In the genomic region with DNA sequence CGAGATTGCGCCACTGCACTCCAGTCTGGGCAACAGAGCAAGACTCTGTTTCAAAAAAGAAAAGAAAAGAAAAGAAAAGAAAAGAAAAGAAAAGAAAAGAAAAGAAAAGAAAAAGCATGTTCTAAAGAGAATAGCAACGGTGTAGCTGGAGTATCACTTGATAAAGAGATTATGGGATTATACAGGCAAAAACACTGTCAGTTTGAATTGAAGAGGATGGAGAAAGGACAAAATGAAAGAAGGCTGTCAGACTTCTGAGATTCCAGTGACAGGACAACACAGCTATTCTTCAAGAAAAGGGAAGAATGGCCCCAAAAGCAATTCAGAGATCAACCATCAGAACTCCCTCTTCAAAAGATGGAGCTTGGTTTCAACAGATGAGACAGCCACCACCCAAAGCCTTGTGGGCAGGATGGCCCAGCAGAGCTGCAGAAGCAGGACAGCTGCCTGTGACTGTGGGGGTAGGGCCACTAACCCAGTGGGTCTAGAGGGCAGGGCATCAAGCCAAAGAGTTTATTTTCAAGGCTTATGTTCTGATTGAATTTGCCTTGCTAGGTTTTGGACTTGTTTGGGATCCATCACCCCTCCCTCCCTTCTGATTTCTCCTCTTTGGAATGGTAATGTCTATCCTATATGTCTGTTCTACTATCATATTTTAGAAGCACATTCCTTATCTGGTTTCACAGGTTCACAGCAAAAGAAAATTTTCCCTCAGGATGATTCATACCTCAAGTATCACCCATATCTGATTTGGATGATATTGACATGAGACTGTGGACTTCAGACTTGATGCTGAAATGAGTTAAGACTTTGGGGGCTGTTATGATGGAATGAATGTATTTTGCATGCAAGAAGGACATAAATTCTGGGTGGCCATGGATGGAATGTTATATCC, we compare ENCODE assay signal across 14 cellular contexts. TPM values are rescaled to one million over a fixed set of nuclear protein-coding genes. Genes with fewer than 3 reads are reported as not detected.
DNase-seq lines count a peak whose midpoint lies in the region; ATAC-seq and TF ChIP-seq lines count a peak whose summit lies in the region.
"Had no signal": no experiment of that assay in that cellular context is flagged by ENCODE, and none has a peak within 500 bp of the region (broad histone marks: within the 10 kb centered on the region; RNA-seq: fewer than 3 reads in every experiment).

No MANE protein-coding gene starts in this region.

- TF ChIP-seq CTCF in SK-N-SH (IDR thresholded peaks at IDR 0.05) (no peak), epithelial cell of esophagus (IDR thresholded peaks at IDR 0.05; ENCODE audit: insufficient read depth, low read depth, low read length, missing control alignments) (no peak), dorsolateral prefrontal cortex (IDR thresholded peaks at IDR 0.05 in 54 of 56, conservative IDR thresholded peaks at IDR 0.05 in 2 of 56; ENCODE audit: low read depth in 1 of 56, partially characterized antibody in 56 of 56) (no peak)

- TF ChIP-seq EP300 in SK-N-SH (IDR thresholded peaks at IDR 0.05; ENCODE audit: borderline replicate concordance in 1 of 2, low read depth in 1 of 2, low read length in 1 of 2), result peak in 1 of 2 experiments; percentile 14; a peak in 1 of 4 replicates

- WGBS in SK-N-SH (ENCODE audit: low lambda C conversion rate), result 93% methylated on average over 3 of the region's 3 CpGs

- H3K9me3 ChIP-seq in SK-N-SH, result 0 out of 2 replicates have a peak, but pooled peaks cover 4% of the 10 kb centered on the region

- POLR2A ChIA-PET in SK-N-SH (lab: Yijun Ruan, JAX), result no interaction called here

- no peak overlapping the region for H2AFZ ChIP-seq in SK-N-SH (ENCODE audit: low read depth)

- peaks cover 0 to 11% of the 10 kb centered on the region in 2 experiments; a peak in 3 of 4 replicates for H3K4me1 ChIP-seq in SK-N-SH (ENCODE audit: control insufficient read depth in 1 of 2, insufficient read depth in 2 of 2, low read depth in 1 of 2, low read length in 1 of 2)

- H3K79me2 ChIP-seq in SK-N-SH (ENCODE audit: insufficient read depth), result peaks cover 94% of the 10 kb centered on the region

- CTCF ChIA-PET in SK-N-SH (lab: Yijun Ruan, JAX), result no interaction called here

- DNase-seq in stimulated activated CD4-positive, alpha-beta T cell treated with anti-CD3 and anti-CD28 coated beads, Interleukin-15, amount 100 ng/mL, for 24 hours, result peak; percentile 53
- DNase-seq in stimulated activated CD4-positive, alpha-beta T cell treated with anti-CD3 and anti-CD28 coated beads, Interleukin-12 subunit alpha, Interleukin-12 subunit beta, amount 100 ng/mL, for 4 hours, result no peak
- DNase-seq in SK-N-SH (no peak), epithelial cell of esophagus (ENCODE audit: low read depth) (peak; percentile 20), RPMI8226 (no peak), dorsolateral prefrontal cortex (no peak)
- DNase-seq: activated CD4-positive, alpha-beta T cell treated with anti-CD3 and anti-CD28 coated beads, Interleukin-2, amount 50 U/mL, for 4 hours; Calu3; left ventricle myocardium superior; NCI-H2081 treated with DMSO at 0.1 percent for 48 hours; posterior cingulate gyrus; SHP77 treated with DMSO at 0.1 percent for 48 hours had no signal

- no peak overlapping the region for H3K9ac ChIP-seq in SK-N-SH

- H3F3A ChIP-seq in SK-N-SH (replicated peaks; ENCODE audit: insufficient read depth), result peaks cover 17% of the 10 kb centered on the region

- intact Hi-C loops in dorsolateral prefrontal cortex (cut with DNase I), result no loop called here

- H3K27me3 ChIP-seq in SK-N-SH (ENCODE audit: insufficient read depth) (no peaks in the 10 kb centered on the region), dorsolateral prefrontal cortex (no peaks in the 10 kb centered on the region)

- H3K4me3 ChIP-seq in SK-N-SH (ENCODE audit: low read depth in 2 of 2, low read length in 1 of 2) (no peak overlapping the region), epithelial cell of esophagus (ENCODE audit: low read length) (no peak overlapping the region), dorsolateral prefrontal cortex (no peak overlapping the region)

- ATAC-seq in GM21576 (IDR thresholded peaks at IDR 0.05; ENCODE audit: unreplicated experiment) (no peak), GM18868 (IDR thresholded peaks at IDR 0.05; ENCODE audit: unreplicated experiment) (no peak)
- ATAC-seq: left ventricle myocardium superior had no signal

- peaks cover 13 to 53% of the 10 kb centered on the region in 2 experiments for H3K36me3 ChIP-seq in SK-N-SH (replicated peaks in 1 of 2; ENCODE audit: control insufficient read depth in 1 of 2, insufficient read depth in 2 of 2, low read length in 1 of 2)

- H3K9me2 ChIP-seq in SK-N-SH, result no peaks in the 10 kb centered on the region

- H3K27ac ChIP-seq in SK-N-SH (ENCODE audit: low read depth in 2 of 2, low read length in 1 of 2), result peak overlapping the region in 1 of 2 experiments; percentile 52; a peak in 2 of 4 replicates
- H3K27ac ChIP-seq in dorsolateral prefrontal cortex, result peak overlapping the region in 8 of 59 donors; percentile 6 to 50 (median 20)

- no peaks in the 10 kb centered on the region for H4K20me1 ChIP-seq in SK-N-SH (ENCODE audit: insufficient read depth)

- TF ChIP-seq RAD21 in SK-N-SH (IDR thresholded peaks at IDR 0.05; ENCODE audit: low read length), result no peak

- H3K4me2 ChIP-seq in SK-N-SH, result peak overlapping the region; percentile 38; the same call in 1 of the 2 replicates

TF ChIP-seq in SK-N-SH, 30 proteins besides CTCF, POLR2A, EP300 and RAD21:
- TF ChIP-seq MXI1 (IDR thresholded peaks at IDR 0.05; ENCODE audit: low read depth, low read length) (no peak), ELF1 (IDR thresholded peaks at IDR 0.05) (no peak), MEF2A (IDR thresholded peaks at IDR 0.05; ENCODE audit: borderline replicate concordance, low read depth) (no peak), TEAD4 (IDR thresholded peaks at IDR 0.05; ENCODE audit: borderline replicate concordance, insufficient read depth) (no peak), JUND (IDR thresholded peaks at IDR 0.05) (peak; percentile 75), FOXM1 (IDR thresholded peaks at IDR 0.05; ENCODE audit: low read depth) (no peak), TCF12 (IDR thresholded peaks at IDR 0.05) (peak; percentile 62; the same call in 1 of the 2 replicates), RCOR1 (IDR thresholded peaks at IDR 0.05; ENCODE audit: low read length) (no peak), RXRA (IDR thresholded peaks at IDR 0.05; ENCODE audit: borderline replicate concordance, low read depth) (no peak), RFX5 (IDR thresholded peaks at IDR 0.05; ENCODE audit: low read length) (no peak), FOSL2 (IDR thresholded peaks at IDR 0.05; ENCODE audit: borderline replicate concordance, low read depth) (peak; percentile 53), CHD2 (IDR thresholded peaks at IDR 0.05; ENCODE audit: low read length, partially characterized antibody) (no peak)
- TF ChIP-seq, protein P1, sequence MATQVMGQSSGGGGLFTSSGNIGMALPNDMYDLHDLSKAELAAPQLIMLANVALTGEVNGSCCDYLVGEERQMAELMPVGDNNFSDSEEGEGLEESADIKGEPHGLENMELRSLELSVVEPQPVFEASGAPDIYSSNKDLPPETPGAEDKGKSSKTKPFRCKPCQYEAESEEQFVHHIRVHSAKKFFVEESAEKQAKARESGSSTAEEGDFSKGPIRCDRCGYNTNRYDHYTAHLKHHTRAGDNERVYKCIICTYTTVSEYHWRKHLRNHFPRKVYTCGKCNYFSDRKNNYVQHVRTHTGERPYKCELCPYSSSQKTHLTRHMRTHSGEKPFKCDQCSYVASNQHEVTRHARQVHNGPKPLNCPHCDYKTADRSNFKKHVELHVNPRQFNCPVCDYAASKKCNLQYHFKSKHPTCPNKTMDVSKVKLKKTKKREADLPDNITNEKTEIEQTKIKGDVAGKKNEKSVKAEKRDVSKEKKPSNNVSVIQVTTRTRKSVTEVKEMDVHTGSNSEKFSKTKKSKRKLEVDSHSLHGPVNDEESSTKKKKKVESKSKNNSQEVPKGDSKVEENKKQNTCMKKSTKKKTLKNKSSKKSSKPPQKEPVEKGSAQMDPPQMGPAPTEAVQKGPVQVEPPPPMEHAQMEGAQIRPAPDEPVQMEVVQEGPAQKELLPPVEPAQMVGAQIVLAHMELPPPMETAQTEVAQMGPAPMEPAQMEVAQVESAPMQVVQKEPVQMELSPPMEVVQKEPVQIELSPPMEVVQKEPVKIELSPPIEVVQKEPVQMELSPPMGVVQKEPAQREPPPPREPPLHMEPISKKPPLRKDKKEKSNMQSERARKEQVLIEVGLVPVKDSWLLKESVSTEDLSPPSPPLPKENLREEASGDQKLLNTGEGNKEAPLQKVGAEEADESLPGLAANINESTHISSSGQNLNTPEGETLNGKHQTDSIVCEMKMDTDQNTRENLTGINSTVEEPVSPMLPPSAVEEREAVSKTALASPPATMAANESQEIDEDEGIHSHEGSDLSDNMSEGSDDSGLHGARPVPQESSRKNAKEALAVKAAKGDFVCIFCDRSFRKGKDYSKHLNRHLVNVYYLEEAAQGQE (IDR thresholded peaks at IDR 0.05; ENCODE audit: low read depth, low read length), result no peak
- TF ChIP-seq, protein P2, sequence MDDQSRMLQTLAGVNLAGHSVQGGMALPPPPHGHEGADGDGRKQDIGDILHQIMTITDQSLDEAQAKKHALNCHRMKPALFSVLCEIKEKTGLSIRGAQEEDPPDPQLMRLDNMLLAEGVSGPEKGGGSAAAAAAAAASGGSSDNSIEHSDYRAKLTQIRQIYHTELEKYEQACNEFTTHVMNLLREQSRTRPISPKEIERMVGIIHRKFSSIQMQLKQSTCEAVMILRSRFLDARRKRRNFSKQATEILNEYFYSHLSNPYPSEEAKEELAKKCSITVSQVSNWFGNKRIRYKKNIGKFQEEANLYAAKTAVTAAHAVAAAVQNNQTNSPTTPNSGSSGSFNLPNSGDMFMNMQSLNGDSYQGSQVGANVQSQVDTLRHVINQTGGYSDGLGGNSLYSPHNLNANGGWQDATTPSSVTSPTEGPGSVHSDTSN (IDR thresholded peaks at IDR 0.05), result peak; percentile 38; the same call in 1 of the 2 replicates

RNA-seq across cellular contexts. Expression of a gene that starts 17.5 kb away (rescaled TPM):
- polyA plus RNA-seq in SK-N-SH (2012; rRNA removed), result 14.9 and 19.2 TPM in 2 replicates
- 17.9 and 19.0 TPM in 2 replicates for polyA plus RNA-seq in SK-N-SH (2012; cell fraction: cytosol; rRNA removed)
- 5.9 and 17.0 TPM in 2 replicates for polyA plus RNA-seq in SK-N-SH (2012; cell fraction: nucleus; rRNA removed)
- 10 to 100 TPM; 30.5 to 73.5 (median 48.0) TPM for total RNA-seq in dorsolateral prefrontal cortex

RNA-seq across cellular contexts. Expression of a gene that starts 58.1 kb away (rescaled TPM):
- polyA plus RNA-seq in SK-N-SH (2012; rRNA removed), result not detected in 2 replicates
- polyA plus RNA-seq in SK-N-SH (2012; cell fraction: cytosol; rRNA removed), result not detected in 2 replicates
- polyA plus RNA-seq in SK-N-SH (2012; cell fraction: nucleus; rRNA removed), result not detected in 2 replicates
- total RNA-seq in dorsolateral prefrontal cortex, result under 1 TPM in 17 of 120 experiments, not detected in 103; 0.07 to 0.19 (median 0.09) TPM

Comparison
In these comparisons a context has a peak if more than half of its experiments do, and no peak if none do; other contexts are left out.
1. DNase-seq: peak in stimulated activated CD4-positive, alpha-beta T cell treated with anti-CD3 and anti-CD28 coated beads, Interleukin-15, amount 100 ng/mL, for 24 hours (single experiment) and epithelial cell of esophagus (single experiment); none in stimulated activated CD4-positive, alpha-beta T cell treated with anti-CD3 and anti-CD28 coated beads, Interleukin-12 subunit alpha, Interleukin-12 subunit beta, amount 100 ng/mL, for 4 hours (single experiment), SK-N-SH (single experiment), RPMI8226 (single experiment) and dorsolateral prefrontal cortex (0 of 10).